Comparison of ENCODE assay signal across 25 cellular contexts in genomic region chr3:42725454-42725853, GRCh38. TPM values are rescaled to one million over a fixed set of nuclear protein-coding genes. Genes with fewer than 3 reads are reported as not detected.
"Had no signal": no experiment of that assay in that cellular context is flagged by ENCODE, and none has a peak within 500 bp of the region (broad histone marks: within the 10 kb centered on the region; RNA-seq: fewer than 3 reads in every experiment).

No MANE protein-coding gene starts in this region.

- H3K27ac Mint-ChIP-seq: activated CD4-positive, alpha-beta T cell treated with anti-CD3 and anti-CD28 coated beads, Interleukin-2, amount 10 ng/mL, durations not matched to agents 7 days and 5 days; activated CD8-positive, alpha-beta T cell treated with anti-CD3 and anti-CD28 coated beads, Interleukin-2, amount 10 ng/mL, durations not matched to agents 7 days and 5 days; activated naive CD4-positive, alpha-beta T cell treated with anti-CD3 and anti-CD28 coated beads for 36 hours; activated T-cell treated with anti-CD3 and anti-CD28 coated beads, Interleukin-2, amount 50 U/mL, for 24 hours; naive B cell; stimulated activated memory B cell treated with anti-CD40 and anti-IgM and Interleukin-4, amounts not matched to agents 10 μg/mL and 1 μg/mL and 100 μg/mL, for 72 hours had no signal

- H3K36me3 Mint-ChIP-seq: naive B cell; stimulated activated memory B cell treated with anti-CD40 and anti-IgM and Interleukin-4, amounts not matched to agents 10 μg/mL and 1 μg/mL and 100 μg/mL, for 72 hours had no signal

- ATAC-seq: activated CD8-positive, alpha-beta T cell treated with anti-CD3 and anti-CD28 coated beads, Interleukin-2, amount 10 ng/mL, durations not matched to agents 7 days and 5 days; esophagus mucosa; gastroesophageal sphincter; left lung; psoas muscle; sciatic nerve; SK-N-SH treated with all-trans-retinoic acid at 6 μM for 48 hours; stimulated activated memory B cell treated with anti-CD40 and anti-IgM and Interleukin-4, amounts not matched to agents 10 μg/mL and 1 μg/mL and 100 μg/mL, for 72 hours had no signal

- H3K4me3 Mint-ChIP-seq: activated CD4-positive, alpha-beta T cell treated with anti-CD3 and anti-CD28 coated beads, Interleukin-2, amount 10 ng/mL, durations not matched to agents 7 days and 5 days; activated CD8-positive, alpha-beta T cell treated with anti-CD3 and anti-CD28 coated beads, Interleukin-2, amount 10 ng/mL, durations not matched to agents 7 days and 5 days; activated naive CD4-positive, alpha-beta T cell treated with anti-CD3 and anti-CD28 coated beads for 36 hours; activated T-cell treated with anti-CD3 and anti-CD28 coated beads, Interleukin-2, amount 50 U/mL, for 24 hours; naive B cell; neural crest cell; stimulated activated memory B cell treated with anti-CD40 and anti-IgM and Interleukin-4, amounts not matched to agents 10 μg/mL and 1 μg/mL and 100 μg/mL, for 72 hours had no signal

- H3K9me3 Mint-ChIP-seq: activated CD4-positive, alpha-beta T cell treated with anti-CD3 and anti-CD28 coated beads, Interleukin-2, amount 10 ng/mL, durations not matched to agents 7 days and 5 days; activated naive CD4-positive, alpha-beta T cell treated with anti-CD3 and anti-CD28 coated beads for 36 hours; activated T-cell treated with anti-CD3 and anti-CD28 coated beads, Interleukin-2, amount 50 U/mL, for 24 hours; stimulated activated memory B cell treated with anti-CD40 and anti-IgM and Interleukin-4, amounts not matched to agents 10 μg/mL and 1 μg/mL and 100 μg/mL, for 72 hours had no signal

- H3K27ac ChIP-seq: ascending aorta, gastroesophageal sphincter, left lung, psoas muscle, tibial artery, uterus had no signal

- DNase-seq: activated CD4-positive, alpha-beta T cell treated with anti-CD3 and anti-CD28 coated beads, Interleukin-2, amount 10 ng/mL, durations not matched to agents 7 days and 5 days; activated CD8-positive, alpha-beta T cell treated with anti-CD3 and anti-CD28 coated beads, Interleukin-2, amount 10 ng/mL, durations not matched to agents 7 days and 5 days; activated naive CD4-positive, alpha-beta T cell treated with anti-CD3 and anti-CD28 coated beads for 36 hours; activated T-cell treated with anti-CD3 and anti-CD28 coated beads, Interleukin-2, amount 50 U/mL, for 24 hours; cortex of kidney; effector CD4-positive, alpha-beta T cell; kidney; left lung; mammary epithelial cell; naive B cell; psoas muscle; stimulated activated CD4-positive, alpha-beta T cell treated with anti-CD3 and anti-CD28 coated beads, Interleukin-4, amount 100 ng/mL, for 24 hours; T-helper 1 cell; T-helper 9 cell; tibial artery; uterus had no signal

- H3K4me1 Mint-ChIP-seq: activated CD4-positive, alpha-beta T cell treated with anti-CD3 and anti-CD28 coated beads, Interleukin-2, amount 10 ng/mL, durations not matched to agents 7 days and 5 days; naive B cell; stimulated activated memory B cell treated with anti-CD40 and anti-IgM and Interleukin-4, amounts not matched to agents 10 μg/mL and 1 μg/mL and 100 μg/mL, for 72 hours had no signal

RNA-seq across cellular contexts. Expression of gene HHATL, which starts 22.9 kb away (rescaled TPM):
- total RNA-seq: activated CD4-positive, alpha-beta T cell treated with anti-CD3 and anti-CD28 coated beads, Interleukin-2, amount 10 ng/mL, durations not matched to agents 7 days and 5 days; activated CD8-positive, alpha-beta T cell treated with anti-CD3 and anti-CD28 coated beads, Interleukin-2, amount 10 ng/mL, durations not matched to agents 7 days and 5 days; activated naive CD4-positive, alpha-beta T cell treated with anti-CD3 and anti-CD28 coated beads for 36 hours; ascending aorta; esophagus mucosa; kidney; mammary epithelial cell; mononuclear cell; neural crest cell; osteoblast; sciatic nerve had no signal

RNA-seq across cellular contexts. Expression of gene KLHL40, which starts 40.1 kb away (rescaled TPM):
- total RNA-seq: activated CD4-positive, alpha-beta T cell treated with anti-CD3 and anti-CD28 coated beads, Interleukin-2, amount 10 ng/mL, durations not matched to agents 7 days and 5 days; activated CD8-positive, alpha-beta T cell treated with anti-CD3 and anti-CD28 coated beads, Interleukin-2, amount 10 ng/mL, durations not matched to agents 7 days and 5 days; activated naive CD4-positive, alpha-beta T cell treated with anti-CD3 and anti-CD28 coated beads for 36 hours; ascending aorta; esophagus mucosa; gastroesophageal sphincter; kidney; left lung; mammary epithelial cell; mononuclear cell; neural crest cell; osteoblast; uterus had no signal

RNA-seq across cellular contexts. Expression of gene CCDC13, which starts 47.6 kb away (rescaled TPM):
- total RNA-seq: esophagus mucosa had no signal
